In genomic region chr18:48724939-48725338, GRCh38 we compare ENCODE assay signal across 1 cellular context.
A peak's percentile ranks its signal among the peaks of the same experiment; 100 is the strongest.
TF ChIP-seq lines count a peak whose summit lies in the region.

No MANE protein-coding gene starts in this region.

TF ChIP-seq in GM12878, 131 proteins besides CTCF, POLR2A, EP300 and RAD21 (continued from another document):
- TF ChIP-seq CBFB (IDR thresholded peaks at IDR 0.05; ENCODE audit: low read depth) = no peak
- TF ChIP-seq RUNX3 (IDR thresholded peaks at IDR 0.05; ENCODE audit: low read length) = peak; percentile 68
- TF ChIP-seq EZH2 (IDR thresholded peaks at IDR 0.05; ENCODE audit: borderline replicate concordance, control insufficient read depth, low read depth, low read length) = no peak
- no peak for TF ChIP-seq NR2C1 (IDR thresholded peaks at IDR 0.05)
- TF ChIP-seq SREBF1 (IDR thresholded peaks at IDR 0.05; ENCODE audit: low read length) = no peak
- no peak for TF ChIP-seq BACH1 (IDR thresholded peaks at IDR 0.05; ENCODE audit: borderline replicate concordance)
- no peak for TF ChIP-seq TAF1 (IDR thresholded peaks at IDR 0.05; ENCODE audit: borderline replicate concordance, low read depth, low read length)
- TF ChIP-seq YBX1 (IDR thresholded peaks at IDR 0.05) = no peak
- TF ChIP-seq SUZ12 (IDR thresholded peaks at IDR 0.05; ENCODE audit: unreplicated experiment) = no peak
- TF ChIP-seq ZNF217 (IDR thresholded peaks at IDR 0.05) = no peak
- TF ChIP-seq NR2C2 (IDR thresholded peaks at IDR 0.05; ENCODE audit: borderline replicate concordance, control insufficient read depth, insufficient read length, low read depth) = no peak
- TF ChIP-seq GATAD2B (conservative IDR thresholded peaks at IDR 0.05; ENCODE audit: low read depth) = no peak
- TF ChIP-seq RB1 (IDR thresholded peaks at IDR 0.05; ENCODE audit: borderline replicate concordance) = no peak
- no peak for TF ChIP-seq CBX3 (IDR thresholded peaks at IDR 0.05; ENCODE audit: borderline replicate concordance, low read depth)
- TF ChIP-seq KDM1A (IDR thresholded peaks at IDR 0.05; ENCODE audit: borderline replicate concordance) = no peak
